In genomic region chr11:91406009-91406408, GRCh38 we compare ENCODE assay signal across 25 cellular contexts.
"Had no signal": no experiment of that assay in that cellular context is flagged by ENCODE, and none has a peak within 500 bp of the region (broad histone marks: within the 10 kb centered on the region; RNA-seq: fewer than 3 reads in every experiment).

No MANE protein-coding gene starts in this region.

- ATAC-seq: naive thymus-derived CD4-positive, alpha-beta T cell; natural killer cell; psoas muscle; right lobe of liver; stimulated activated memory B cell treated with anti-CD40 and anti-IgM and Interleukin-4, amounts not matched to agents 10 μg/mL and 1 μg/mL and 100 μg/mL, for 72 hours; stimulated activated naive CD8-positive, alpha-beta T cell treated with anti-CD3 and anti-CD28 coated beads, Interleukin-15, amount 100 ng/mL, for 72 hours; stimulated activated naive CD8-positive, alpha-beta T cell treated with anti-CD3 and anti-CD28 coated beads, Interleukin-15, Interleukin-2, amounts not matched to agents 100 U/mL and 50 U/mL, for 24 hours had no signal

- H3K9ac ChIP-seq: parathyroid adenoma had no signal

- H3K9me3 ChIP-seq: ovary, right lobe of liver, thyroid gland, vagina had no signal

- DNase-seq: naive thymus-derived CD4-positive, alpha-beta T cell; natural killer cell; occipital lobe; ovary; psoas muscle; right lobe of liver; sigmoid colon; small intestine; stimulated activated CD4-positive, alpha-beta T cell treated with anti-CD3 and anti-CD28 coated beads, Interleukin-12 subunit alpha, Interleukin-12 subunit beta, amount 100 ng/mL, for 4 hours; stimulated activated CD4-positive, alpha-beta T cell treated with anti-CD3 and anti-CD28 coated beads, Interleukin-1b, Interleukin-23, amount 100 ng/mL, for 48 hours; stimulated activated CD4-positive, alpha-beta T cell treated with anti-CD3 and anti-CD28 coated beads, Interleukin-4, amount 100 ng/mL, for 1 hour; stimulated activated CD4-positive, alpha-beta T cell treated with anti-CD3 and anti-CD28 coated beads, Interleukin-4, amount 100 ng/mL, for 4 hours; stimulated activated CD8-positive, alpha-beta memory T cell treated with anti-CD3 and anti-CD28 coated beads, Interleukin-4, amount 100 ng/mL, for 48 hours; stimulated activated naive CD4-positive, alpha-beta T cell; stimulated activated naive CD8-positive, alpha-beta T cell treated with anti-CD3 and anti-CD28 coated beads, Interleukin-15, amount 100 ng/mL, for 72 hours; stimulated activated naive CD8-positive, alpha-beta T cell treated with anti-CD3 and anti-CD28 coated beads, Interleukin-15, Interleukin-2, amounts not matched to agents 100 U/mL and 50 U/mL, for 24 hours; substantia nigra; thyroid gland; trophoblast cell had no signal

- H3K27me3 ChIP-seq: ovary, right lobe of liver, sigmoid colon, thyroid gland, tibial nerve, upper lobe of left lung, vagina had no signal

- H3K4me1 ChIP-seq: parathyroid adenoma, psoas muscle, right lobe of liver, sigmoid colon, thyroid gland, tibial nerve, upper lobe of left lung, vagina had no signal

- FAIRE-seq: small intestine had no signal

- H3K4me3 ChIP-seq: ovary, psoas muscle, right lobe of liver, sigmoid colon, thoracic aorta, thyroid gland, tibial nerve, upper lobe of left lung, vagina had no signal

- H3K79me2 ChIP-seq: parathyroid adenoma had no signal

- H2AFZ ChIP-seq: parathyroid adenoma had no signal

- H3K27ac ChIP-seq: ovary, parathyroid adenoma, psoas muscle, right lobe of liver, sigmoid colon, thoracic aorta, thyroid gland, tibial nerve, upper lobe of left lung, vagina had no signal

- H3K36me3 ChIP-seq: ovary, right lobe of liver, sigmoid colon, thoracic aorta, thyroid gland, tibial nerve, upper lobe of left lung, vagina had no signal
